In the genomic region with DNA sequence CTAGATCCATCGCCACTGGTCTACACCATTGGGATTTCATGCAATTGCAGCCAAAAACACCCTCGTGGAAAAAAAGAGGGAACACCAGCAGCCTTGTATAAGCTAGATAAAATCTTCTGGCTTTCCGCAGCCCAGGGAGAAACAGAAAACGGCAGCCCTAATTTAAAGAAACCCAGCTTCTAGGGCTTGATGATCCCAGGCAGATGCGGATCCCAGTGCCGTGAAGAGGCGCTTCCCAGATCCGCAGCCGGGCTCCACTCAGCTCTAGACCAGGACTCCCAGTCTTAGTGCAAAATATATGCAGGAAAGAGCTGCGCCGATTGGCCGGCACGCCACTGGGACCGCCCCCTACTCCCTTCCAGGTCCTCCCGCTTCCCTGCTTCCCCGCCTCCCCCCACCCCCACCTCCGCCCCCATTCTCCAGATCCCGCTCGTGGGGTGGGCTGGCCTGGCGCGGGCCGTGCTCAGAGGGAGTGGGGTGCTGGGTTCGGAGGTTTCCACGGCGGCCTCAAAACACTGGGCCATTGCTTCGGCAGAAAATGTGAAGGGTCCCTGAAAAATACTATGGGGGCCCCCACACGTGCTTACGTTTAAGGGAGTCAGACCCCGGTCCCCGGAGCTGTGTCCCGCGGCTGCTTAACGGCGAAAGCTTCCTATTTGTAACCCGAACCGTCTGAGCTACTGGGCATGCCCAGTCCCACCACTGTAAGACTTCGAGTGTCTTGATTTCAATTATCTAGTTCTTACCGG, we compare ENCODE assay signal across 8 cellular contexts.
DNase-seq lines count a peak whose midpoint lies in the region; ATAC-seq and TF ChIP-seq lines count a peak whose summit lies in the region.

No MANE protein-coding gene starts in this region.

- no peak overlapping the region for H2AFZ ChIP-seq in SK-N-SH (ENCODE audit: low read depth)

- H3F3A ChIP-seq in SK-N-SH (replicated peaks; ENCODE audit: insufficient read depth): peaks cover 45% of the 10 kb centered on the region

- no peaks in the 10 kb centered on the region for H3K9me3 ChIP-seq in SK-N-SH
- H3K9me3 ChIP-seq in neutrophil: no peaks in the 10 kb centered on the region
- H3K9me3 ChIP-seq in tibial nerve: no peaks in the 10 kb centered on the region

- POLR2A ChIA-PET in SK-N-SH (lab: Yijun Ruan, JAX): interaction anchor here (0.6 to 4.9 kb wide), 32 partner anchors 9 to 558 kb away, joined by 3 to 59 read pairs (median 4); partner anchors contain the start of gene SERP2

- DNase-seq in EH (ENCODE audit: low read depth): peak; percentile 94
- DNase-seq in NCI-H1092 treated with DMSO at 0.1 percent for 48 hours (lab: John Stamatoyannopoulos, UW): peak; percentile 93
- peak; percentile 92 for DNase-seq in SK-N-SH
- DNase-seq in amniotic stem cell (lab: John Stamatoyannopoulos, UW): peak; percentile 83
- peak; percentile 94 for DNase-seq in Right ventricle myocardium inferior (ENCODE audit: missing footprints)
- peak; percentile 89 to 92 for DNase-seq in tibial nerve (ENCODE audit: low spot score in 2 of 2)

- peak overlapping the region; percentile 79 for H3K4me2 ChIP-seq in SK-N-SH

- peak; percentile 94 to 98 for TF ChIP-seq POLR2A in tibial nerve (IDR thresholded peaks at IDR 0.05)

- ATAC-seq in Right ventricle myocardium inferior (peak; percentile 93), HG03521 (IDR thresholded peaks at IDR 0.05; ENCODE audit: unreplicated experiment) (no peak)

- TF ChIP-seq EP300 in SK-N-SH (IDR thresholded peaks at IDR 0.05; ENCODE audit: borderline replicate concordance in 1 of 2, low read depth in 1 of 2, low read length in 1 of 2) (0 out of 4 replicates have a peak, but pooled peaks of 1 of the 2 experiments have one; percentile 20), tibial nerve (IDR thresholded peaks at IDR 0.05) (peak; percentile 9 to 100)

- H3K27ac ChIP-seq in SK-N-SH (ENCODE audit: low read depth in 2 of 2, low read length in 1 of 2): peak overlapping the region; percentile 94 to 98
- H3K27ac ChIP-seq in neutrophil: no peak overlapping the region
- H3K27ac ChIP-seq in tibial nerve: peak overlapping the region; percentile 91 to 99 (median 98)

- no peak for TF ChIP-seq CTCF in SK-N-SH (IDR thresholded peaks at IDR 0.05)
- no peak for TF ChIP-seq CTCF in neutrophil (IDR thresholded peaks at IDR 0.05)
- TF ChIP-seq CTCF in tibial nerve (IDR thresholded peaks at IDR 0.05): no peak

- peak; percentile 39 for TF ChIP-seq RAD21 in SK-N-SH (IDR thresholded peaks at IDR 0.05; ENCODE audit: low read length)

- CTCF ChIA-PET in SK-N-SH (lab: Yijun Ruan, JAX): interaction anchor here (0.7 to 10.4 kb wide), 40 partner anchors 9 to 559 kb away, joined by 3 to 158 read pairs (median 4); no protein-coding TSS in a partner anchor

- no peaks in the 10 kb centered on the region for H3K9me2 ChIP-seq in SK-N-SH

- H3K36me3 ChIP-seq in SK-N-SH (replicated peaks in 1 of 2; ENCODE audit: control insufficient read depth in 1 of 2, insufficient read depth in 2 of 2, low read length in 1 of 2) (peaks cover 26 to 30% of the 10 kb centered on the region in 2 experiments), neutrophil (no peaks in the 10 kb centered on the region), tibial nerve (peaks cover 0 to 20% (median 0%) of the 10 kb centered on the region in 3 donors)

- H3K4me1 ChIP-seq in SK-N-SH (ENCODE audit: control insufficient read depth in 1 of 2, insufficient read depth in 2 of 2, low read depth in 1 of 2, low read length in 1 of 2) (peaks cover 17 to 26% of the 10 kb centered on the region in 2 experiments; a peak in 3 of 4 replicates), neutrophil (ENCODE audit: control insufficient read depth in 1 of 2, insufficient read depth in 1 of 2, low read depth in 1 of 2, low read length in 1 of 2) (peaks cover 23 to 32% of the 10 kb centered on the region in 2 experiments), tibial nerve (peaks cover 0 to 45% (median 3%) of the 10 kb centered on the region in 4 donors)

- peak overlapping the region; percentile 83 to 92 for H3K4me3 ChIP-seq in SK-N-SH (ENCODE audit: low read depth in 2 of 2, low read length in 1 of 2)
- peak overlapping the region; percentile 59 to 64 for H3K4me3 ChIP-seq in neutrophil (ENCODE audit: low read depth in 1 of 2, low read length in 1 of 2)
- peak overlapping the region; percentile 65 to 88 (median 76) for H3K4me3 ChIP-seq in tibial nerve

- peaks cover 19% of the 10 kb centered on the region; the same call in 1 of the 2 replicates for H4K20me1 ChIP-seq in SK-N-SH (ENCODE audit: insufficient read depth)

- intact Hi-C loops in Right ventricle myocardium inferior (cut with DNase I): loop anchor here (1.0 to 5.0 kb wide), 6 partner anchors 132 to 450 kb away; no protein-coding TSS in a partner anchor

- H3K9ac ChIP-seq in SK-N-SH: peak overlapping the region; percentile 98

- WGBS in SK-N-SH (ENCODE audit: low lambda C conversion rate): under 1% methylated on average over 32 of the region's 38 CpGs
- 1% methylated on average over 36 to 38 of the region's 38 CpGs for WGBS in tibial nerve, 2 donors

- peaks cover 59% of the 10 kb centered on the region for H3K79me2 ChIP-seq in SK-N-SH (ENCODE audit: insufficient read depth)

- H3K27me3 ChIP-seq in SK-N-SH (ENCODE audit: insufficient read depth): no peaks in the 10 kb centered on the region
- peaks cover 9% of the 10 kb centered on the region for H3K27me3 ChIP-seq in neutrophil
- no peaks in the 10 kb centered on the region for H3K27me3 ChIP-seq in tibial nerve

TF ChIP-seq in SK-N-SH, 30 proteins besides CTCF, POLR2A, EP300 and RAD21 (continues in another document):
- TF ChIP-seq NRF1 (IDR thresholded peaks at IDR 0.05; ENCODE audit: low read depth, low read length) (peak; percentile 43; the same call in 1 of the 2 replicates), TEAD4 (IDR thresholded peaks at IDR 0.05; ENCODE audit: borderline replicate concordance, insufficient read depth) (no peak), ZBTB33 (IDR thresholded peaks at IDR 0.05; ENCODE audit: borderline replicate concordance, low read depth) (no peak), EZH2phosphoT487 (IDR thresholded peaks at IDR 0.05; ENCODE audit: borderline replicate concordance, low read depth) (no peak), RFX5 (IDR thresholded peaks at IDR 0.05; ENCODE audit: low read length) (peak; percentile 76), NFIC (IDR thresholded peaks at IDR 0.05; ENCODE audit: borderline replicate concordance) (no peak), SIN3A (IDR thresholded peaks at IDR 0.05; ENCODE audit: borderline replicate concordance, low read depth, low read length) (no peak; the same call in 1 of the 2 replicates), RCOR1 (IDR thresholded peaks at IDR 0.05; ENCODE audit: low read length) (no peak; the same call in 1 of the 2 replicates), GABPA (IDR thresholded peaks at IDR 0.05; ENCODE audit: low read depth) (no peak), FOSL2 (IDR thresholded peaks at IDR 0.05; ENCODE audit: borderline replicate concordance, low read depth) (no peak), SMC3 (IDR thresholded peaks at IDR 0.05; ENCODE audit: low read depth, low read length) (peak; percentile 2; the same call in 1 of the 2 replicates), IRF3 (IDR thresholded peaks at IDR 0.05; ENCODE audit: low read depth, low read length) (no peak), RXRA (IDR thresholded peaks at IDR 0.05; ENCODE audit: borderline replicate concordance, low read depth) (no peak), POLR2AphosphoS5 (IDR thresholded peaks at IDR 0.05; ENCODE audit: low read depth, low read length) (peak; percentile 99), GATA2 (CRISPR knock-in tag; IDR thresholded peaks at IDR 0.05) (peak; percentile 18; the same call in 1 of the 2 replicates)
- TF ChIP-seq, protein P1, sequence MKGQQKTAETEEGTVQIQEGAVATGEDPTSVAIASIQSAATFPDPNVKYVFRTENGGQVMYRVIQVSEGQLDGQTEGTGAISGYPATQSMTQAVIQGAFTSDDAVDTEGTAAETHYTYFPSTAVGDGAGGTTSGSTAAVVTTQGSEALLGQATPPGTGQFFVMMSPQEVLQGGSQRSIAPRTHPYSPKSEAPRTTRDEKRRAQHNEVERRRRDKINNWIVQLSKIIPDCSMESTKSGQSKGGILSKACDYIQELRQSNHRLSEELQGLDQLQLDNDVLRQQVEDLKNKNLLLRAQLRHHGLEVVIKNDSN (IDR thresholded peaks at IDR 0.05; ENCODE audit: borderline replicate concordance, low read depth): no peak
